8 cellular contexts compared by ENCODE assay signal in the genomic region with DNA sequence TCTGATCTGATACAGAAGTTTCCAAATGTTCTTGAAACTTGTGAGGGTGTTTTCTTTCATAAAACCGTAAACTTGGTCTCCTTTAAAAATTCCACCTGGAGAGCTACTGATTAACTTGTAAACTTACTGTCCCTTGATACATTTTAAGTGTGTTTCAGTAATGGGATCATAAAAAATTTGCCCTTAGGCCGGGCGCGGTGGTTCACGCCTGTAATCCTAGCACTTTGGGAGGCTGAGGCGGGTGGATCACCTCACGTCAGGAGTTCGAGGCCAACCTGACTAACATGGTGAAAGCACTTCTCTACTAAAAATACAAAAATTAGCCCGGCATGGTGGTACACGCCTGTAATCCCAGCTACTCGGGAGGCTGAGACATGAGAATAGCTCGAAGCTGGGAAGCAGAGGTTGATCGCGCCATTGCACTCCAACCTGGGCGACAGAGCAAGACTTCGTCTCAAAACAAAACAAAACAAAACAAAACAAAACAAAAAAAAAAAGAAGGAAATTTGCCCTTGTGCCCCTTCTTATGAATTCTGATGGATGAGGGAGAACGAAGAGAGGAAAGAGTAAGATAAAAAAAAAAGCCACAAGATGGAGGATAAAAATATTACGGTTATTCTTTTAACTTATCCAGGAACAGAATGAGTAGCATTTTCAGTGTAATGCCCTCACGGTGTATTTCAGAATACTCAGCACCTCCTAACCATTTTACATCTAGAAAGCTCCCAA. TPM values are rescaled to one million over a fixed set of nuclear protein-coding genes. Genes with fewer than 3 reads are reported as not detected.
DNase-seq lines count a peak whose midpoint lies in the region; ATAC-seq, FAIRE-seq and TF ChIP-seq lines count a peak whose summit lies in the region.
"Had no signal": no experiment of that assay in that cellular context is flagged by ENCODE, and none has a peak within 500 bp of the region (broad histone marks: within the 10 kb centered on the region; RNA-seq: fewer than 3 reads in every experiment).

No MANE protein-coding gene starts in this region.

- peaks cover 4% of the 10 kb centered on the region; the same call in 1 of the 2 replicates for H3K9me1 ChIP-seq in IMR-90 (ENCODE audit: insufficient read depth, low read length)

- H3K36me3 ChIP-seq in IMR-90 (ENCODE audit: control insufficient read depth, insufficient read depth, low read length) (no peaks in the 10 kb centered on the region), kidney (ENCODE audit: control insufficient read depth in 1 of 2, insufficient read depth in 2 of 2, low read length in 2 of 2) (no peaks in the 10 kb centered on the region)
- H3K36me3 ChIP-seq: pancreas had no signal

- ATAC-seq in IMR-90 (ENCODE audit: low read depth): no peak
- ATAC-seq in stimulated activated naive CD8-positive, alpha-beta T cell treated with anti-CD3 and anti-CD28 coated beads, Interleukin-15, amount 100 ng/mL, for 72 hours: no peak

- in situ Hi-C loops in IMR-90 (cut with MboI; ENCODE audit: low sequenced_read_pairs): no loop called here

- no peak for TF ChIP-seq RAD21 in IMR-90 (IDR thresholded peaks at IDR 0.05; ENCODE audit: low read length)

- H2BK5ac ChIP-seq in IMR-90 (ENCODE audit: low read depth, low read length, poor library complexity, severe bottlenecking): peak overlapping the region; percentile 69

- H3K4me3 Mint-ChIP-seq in activated T-helper 1 cell treated with anti-CD3 and anti-CD28 coated beads, Interleukin-12 subunit alpha, Interleukin-12 subunit beta, Interleukin-2, Interleukin-4 antibody, amounts not matched to agents 30 ng/mL and 10 ng/mL and 1 ng/mL, durations not matched to agents 14 hours and 24 hours and 36 hours: peak overlapping the region; percentile 58
- peak overlapping the region; percentile 82 to 86 for H3K4me3 Mint-ChIP-seq in stimulated activated naive CD8-positive, alpha-beta T cell treated with anti-CD3 and anti-CD28 coated beads, Interleukin-15, amount 100 ng/mL, for 72 hours

- dilution Hi-C loops in IMR-90 (cut with HindIII; ENCODE audit: low sequenced_read_pairs, unreplicated experiment): no loop called here

- no peaks in the 10 kb centered on the region for H4K20me1 ChIP-seq in IMR-90 (ENCODE audit: insufficient read depth, low read length)

- H2AK5ac ChIP-seq in IMR-90 (ENCODE audit: low read depth, low read length): no peak overlapping the region

- peak overlapping the region in 1 of 2 experiments; percentile 84; a peak in 2 of 4 replicates for H4K8ac ChIP-seq in IMR-90 (ENCODE audit: low read depth in 2 of 2, low read length in 2 of 2)

- peak overlapping the region; percentile 72; the same call in 1 of the 2 replicates for H3K18ac ChIP-seq in IMR-90 (ENCODE audit: low read depth, low read length)

- H3K9ac ChIP-seq in IMR-90 (ENCODE audit: low read depth, low read length): no peak overlapping the region
- H3K9ac ChIP-seq in kidney (ENCODE audit: low read length in 2 of 2): peak overlapping the region in 1 of 2 donors; percentile 60

- H3K23ac ChIP-seq in IMR-90 (ENCODE audit: low read depth, low read length): no peak overlapping the region

- H3K56ac ChIP-seq in IMR-90 (ENCODE audit: extremely low read depth, insufficient read depth, low read length): no peak overlapping the region

- POLR2A ChIA-PET in IMR-90 (lab: Charles Lee; ENCODE audit: unreplicated experiment): no interaction called here

- H3K27me3 ChIP-seq in IMR-90 (ENCODE audit: control insufficient read depth, insufficient read depth, low read length): peaks cover 12% of the 10 kb centered on the region; the same call in 1 of the 2 replicates
- H3K27me3 ChIP-seq: pancreas had no signal

- H2BK15ac ChIP-seq in IMR-90 (ENCODE audit: low read depth, low read length): peak overlapping the region; percentile 63; the same call in 1 of the 3 replicates

- H3K27ac ChIP-seq in IMR-90 (ENCODE audit: insufficient read depth, low read length) (no peak overlapping the region), kidney (ENCODE audit: low read depth in 2 of 2, low read length in 2 of 2) (peak overlapping the region; percentile 16 to 37)
- H3K27ac ChIP-seq: pancreas had no signal

- no peaks in the 10 kb centered on the region for H3K9me3 ChIP-seq in IMR-90 (ENCODE audit: control insufficient read depth, insufficient read depth, low read length)
- H3K9me3 ChIP-seq in kidney (ENCODE audit: control insufficient read depth in 1 of 2, low read length in 2 of 2): no peaks in the 10 kb centered on the region
- H3K9me3 ChIP-seq: pancreas had no signal

- peak overlapping the region; percentile 84 for H3K4me2 ChIP-seq in IMR-90 (ENCODE audit: low read depth, low read length)

- H3K4me1 Mint-ChIP-seq in activated T-helper 1 cell treated with anti-CD3 and anti-CD28 coated beads, Interleukin-12 subunit alpha, Interleukin-12 subunit beta, Interleukin-2, Interleukin-4 antibody, amounts not matched to agents 30 ng/mL and 10 ng/mL and 1 ng/mL, durations not matched to agents 14 hours and 24 hours and 36 hours (ENCODE audit: low read depth): peaks cover 54% of the 10 kb centered on the region
- H3K4me1 Mint-ChIP-seq in stimulated activated naive CD8-positive, alpha-beta T cell treated with anti-CD3 and anti-CD28 coated beads, Interleukin-15, amount 100 ng/mL, for 72 hours: peaks cover 81% of the 10 kb centered on the region

- no peaks in the 10 kb centered on the region for H3K79me1 ChIP-seq in IMR-90 (ENCODE audit: low read depth in 1 of 2, low read length in 2 of 2)

- peaks cover 23% of the 10 kb centered on the region for H3K27me3 Mint-ChIP-seq in activated T-helper 1 cell treated with anti-CD3 and anti-CD28 coated beads, Interleukin-12 subunit alpha, Interleukin-12 subunit beta, Interleukin-2, Interleukin-4 antibody, amounts not matched to agents 30 ng/mL and 10 ng/mL and 1 ng/mL, durations not matched to agents 14 hours and 24 hours and 36 hours (ENCODE audit: insufficient read depth)
- H3K27me3 Mint-ChIP-seq in stimulated activated naive CD8-positive, alpha-beta T cell treated with anti-CD3 and anti-CD28 coated beads, Interleukin-15, amount 100 ng/mL, for 72 hours: peaks cover 13% of the 10 kb centered on the region

- TF ChIP-seq CTCF in IMR-90 (conservative IDR thresholded peaks at IDR 0.05; ENCODE audit: low read depth, low read length): no peak
- TF ChIP-seq CTCF in kidney (IDR thresholded peaks at IDR 0.05; ENCODE audit: borderline replicate concordance, extremely low read depth, insufficient read depth): no peak

- 0 out of 2 replicates have a peak overlapping the region, but pooled peaks have one; percentile 69 for H3K14ac ChIP-seq in IMR-90 (replicated peaks; ENCODE audit: low read depth, low read length)

- CTCF ChIA-PET in IMR-90 (lab: Yijun Ruan, JAX): interaction anchor here (0.6 to 1.4 kb wide), 11 partner anchors 9 to 555 kb away, joined by 3 to 6 read pairs (median 3); a partner anchor contains a TSS

- H4K91ac ChIP-seq in IMR-90 (ENCODE audit: insufficient read depth, low read depth, low read length): peak overlapping the region; percentile 72; the same call in 1 of the 2 replicates

- intact Hi-C loops in IMR-90 (cut with micrococcal nuclease): loop anchor here (2.0 to 5.0 kb wide), 2 partner anchors 112 to 129 kb away; a partner anchor contains a TSS
- intact Hi-C loops in activated T-helper 1 cell treated with anti-CD3 and anti-CD28 coated beads, Interleukin-12 subunit alpha, Interleukin-12 subunit beta, Interleukin-2, Interleukin-4 antibody, amounts not matched to agents 30 ng/mL and 10 ng/mL and 1 ng/mL, durations not matched to agents 14 hours and 24 hours and 36 hours (cut with micrococcal nuclease): loop anchor here (5.0 kb wide), 1 partner anchor 249 kb away; no protein-coding TSS in a partner anchor
- intact Hi-C loops in kidney (cut with DNase I): no loop called here

- H3K4me1 ChIP-seq in IMR-90 (ENCODE audit: control insufficient read depth, insufficient read depth, low read length) (peaks cover 7% of the 10 kb centered on the region), kidney (ENCODE audit: control insufficient read depth in 1 of 2, insufficient read depth in 1 of 2, low read depth in 1 of 2, low read length in 2 of 2) (peaks cover 9 to 10% of the 10 kb centered on the region in 2 donors)

- H2AFZ ChIP-seq in IMR-90 (replicated peaks; ENCODE audit: low read length, poor library complexity): peak overlapping the region; percentile 66

- peak overlapping the region; percentile 90 for H2BK120ac ChIP-seq in IMR-90 (ENCODE audit: low read depth, low read length)

- no peak for DNase-seq in IMR-90
- DNase-seq in activated T-helper 1 cell treated with anti-CD3 and anti-CD28 coated beads, Interleukin-12 subunit alpha, Interleukin-12 subunit beta, Interleukin-2, Interleukin-4 antibody, amounts not matched to agents 30 ng/mL and 10 ng/mL and 1 ng/mL, durations not matched to agents 14 hours and 24 hours and 36 hours (ENCODE audit: low spot score): no peak
- no peak for DNase-seq in kidney
- DNase-seq in stimulated activated naive CD8-positive, alpha-beta T cell treated with anti-CD3 and anti-CD28 coated beads, Interleukin-15, amount 100 ng/mL, for 72 hours: no peak
- no peak for DNase-seq in NCI-H774 (lab: John Stamatoyannopoulos, UW)
- DNase-seq in dedifferentiated amniotic fluid mesenchymal stem cell (ENCODE audit: extremely low spot score): no peak
- DNase-seq in NCI-H187 treated with DMSO at 0.1 percent for 48 hours (lab: John Stamatoyannopoulos, UW): no peak

- no peak overlapping the region for H4K5ac ChIP-seq in IMR-90 (ENCODE audit: low read depth, low read length)

- H2AK9ac ChIP-seq in IMR-90 (replicated peaks; ENCODE audit: low read depth, low read length, poor library complexity): no peak overlapping the region

- peaks cover 5% of the 10 kb centered on the region for H3K9me3 Mint-ChIP-seq in activated T-helper 1 cell treated with anti-CD3 and anti-CD28 coated beads, Interleukin-12 subunit alpha, Interleukin-12 subunit beta, Interleukin-2, Interleukin-4 antibody, amounts not matched to agents 30 ng/mL and 10 ng/mL and 1 ng/mL, durations not matched to agents 14 hours and 24 hours and 36 hours
- H3K9me3 Mint-ChIP-seq in stimulated activated naive CD8-positive, alpha-beta T cell treated with anti-CD3 and anti-CD28 coated beads, Interleukin-15, amount 100 ng/mL, for 72 hours: no peaks in the 10 kb centered on the region

- H3K36me3 Mint-ChIP-seq in activated T-helper 1 cell treated with anti-CD3 and anti-CD28 coated beads, Interleukin-12 subunit alpha, Interleukin-12 subunit beta, Interleukin-2, Interleukin-4 antibody, amounts not matched to agents 30 ng/mL and 10 ng/mL and 1 ng/mL, durations not matched to agents 14 hours and 24 hours and 36 hours (ENCODE audit: low read depth): peaks cover 2% of the 10 kb centered on the region

- H3K4ac ChIP-seq in IMR-90 (ENCODE audit: low read depth, low read length): peak overlapping the region; percentile 75; the same call in 1 of the 2 replicates

- H3K4me3 ChIP-seq in IMR-90 (ENCODE audit: insufficient read depth, low read depth, low read length): peak overlapping the region; percentile 14; the same call in 1 of the 2 replicates
- H3K4me3 ChIP-seq in kidney (ENCODE audit: low read length in 2 of 2): peak overlapping the region; percentile 54 to 58

- no TSS peak for BruUV-seq in IMR-90 (replicated peaks; lab: Mats Ljungman, UMichigan)

- no peak overlapping the region for H3K27ac Mint-ChIP-seq in activated T-helper 1 cell treated with anti-CD3 and anti-CD28 coated beads, Interleukin-12 subunit alpha, Interleukin-12 subunit beta, Interleukin-2, Interleukin-4 antibody, amounts not matched to agents 30 ng/mL and 10 ng/mL and 1 ng/mL, durations not matched to agents 14 hours and 24 hours and 36 hours
- peak overlapping the region; percentile 94 to 96 for H3K27ac Mint-ChIP-seq in stimulated activated naive CD8-positive, alpha-beta T cell treated with anti-CD3 and anti-CD28 coated beads, Interleukin-15, amount 100 ng/mL, for 72 hours

- TF ChIP-seq POLR2A in IMR-90 (IDR thresholded peaks at IDR 0.05; ENCODE audit: low read depth, low read length): no peak

- peak overlapping the region; percentile 85 for H2BK20ac ChIP-seq in IMR-90 (ENCODE audit: low read depth, low read length)

- no peak for FAIRE-seq in kidney (lab: Jason Lieb, UNC)
- FAIRE-seq: pancreas had no signal

- 90% methylated on average over 2 of the region's 19 CpGs; no CpG with 5 or more reads in 1 of the 2 experiments for WGBS in IMR-90 (ENCODE audit: extremely low coverage in 2 of 2, insufficient read length in 1 of 2), 2 experiments

RNA-seq across cellular contexts. Expression of a gene that starts 32.1 kb away (rescaled TPM):
- total RNA-seq in IMR-90 (2012; rRNA removed): 6.8 and 12.8 TPM in 2 replicates
- polyA plus RNA-seq in IMR-90 (2012; rRNA removed): 2.1 and 3.1 TPM in 2 replicates
- 0.48 and 0.60 TPM in 2 replicates for polyA plus RNA-seq in IMR-90 (2012; cell fraction: cytosol; rRNA removed)
- polyA plus RNA-seq in IMR-90 (2012; cell fraction: nucleus; rRNA removed; ENCODE audit: low replicate concordance): 0.53 and 2.2 TPM in 2 replicates
- total RNA-seq in activated T-helper 1 cell treated with anti-CD3 and anti-CD28 coated beads, Interleukin-12 subunit alpha, Interleukin-12 subunit beta, Interleukin-2, Interleukin-4 antibody, amounts not matched to agents 30 ng/mL and 10 ng/mL and 1 ng/mL, durations not matched to agents 14 hours and 24 hours and 36 hours: 15.8 and 17.0 TPM in 2 replicates
- 9.8 TPM for total RNA-seq in kidney
- 2.0 TPM for polyA plus RNA-seq in kidney (ENCODE audit: insufficient read depth, low read depth, low replicate concordance)
